1 cellular context compared by ENCODE assay signal in the genomic region with DNA sequence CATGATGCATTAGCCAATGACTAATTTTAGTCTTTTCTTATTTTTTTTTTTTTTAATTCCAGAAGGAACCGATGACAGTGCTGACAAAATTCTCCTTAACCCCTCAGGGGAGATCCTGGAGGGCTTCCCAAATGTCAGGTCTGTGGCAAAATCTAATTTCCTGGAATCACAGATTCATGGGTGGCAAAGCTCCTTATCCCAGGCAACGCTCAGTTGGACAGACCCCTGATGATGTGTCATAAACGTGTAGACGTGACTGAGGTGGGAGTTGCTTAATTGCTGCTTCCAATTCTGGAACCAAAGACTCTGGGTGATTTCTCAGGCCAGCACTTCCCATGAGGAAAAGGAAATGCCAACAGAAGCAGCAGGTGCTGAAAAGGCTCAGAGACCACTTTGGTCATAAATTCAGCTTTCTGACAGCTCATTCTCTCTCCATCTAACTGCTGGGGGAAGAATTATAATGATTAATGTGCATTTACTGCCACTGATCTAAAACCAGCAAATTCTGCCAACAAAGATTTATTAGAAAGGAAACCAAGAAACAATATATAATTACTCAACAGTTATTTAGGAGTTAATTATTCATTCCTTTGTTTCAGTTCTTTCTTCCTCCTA.
TF ChIP-seq lines count a peak whose summit lies in the region.

No MANE protein-coding gene starts in this region.

TF ChIP-seq in GM12878, 131 proteins besides CTCF, POLR2A, EP300 and RAD21 (continued from another document):
- TF ChIP-seq, protein P1, sequence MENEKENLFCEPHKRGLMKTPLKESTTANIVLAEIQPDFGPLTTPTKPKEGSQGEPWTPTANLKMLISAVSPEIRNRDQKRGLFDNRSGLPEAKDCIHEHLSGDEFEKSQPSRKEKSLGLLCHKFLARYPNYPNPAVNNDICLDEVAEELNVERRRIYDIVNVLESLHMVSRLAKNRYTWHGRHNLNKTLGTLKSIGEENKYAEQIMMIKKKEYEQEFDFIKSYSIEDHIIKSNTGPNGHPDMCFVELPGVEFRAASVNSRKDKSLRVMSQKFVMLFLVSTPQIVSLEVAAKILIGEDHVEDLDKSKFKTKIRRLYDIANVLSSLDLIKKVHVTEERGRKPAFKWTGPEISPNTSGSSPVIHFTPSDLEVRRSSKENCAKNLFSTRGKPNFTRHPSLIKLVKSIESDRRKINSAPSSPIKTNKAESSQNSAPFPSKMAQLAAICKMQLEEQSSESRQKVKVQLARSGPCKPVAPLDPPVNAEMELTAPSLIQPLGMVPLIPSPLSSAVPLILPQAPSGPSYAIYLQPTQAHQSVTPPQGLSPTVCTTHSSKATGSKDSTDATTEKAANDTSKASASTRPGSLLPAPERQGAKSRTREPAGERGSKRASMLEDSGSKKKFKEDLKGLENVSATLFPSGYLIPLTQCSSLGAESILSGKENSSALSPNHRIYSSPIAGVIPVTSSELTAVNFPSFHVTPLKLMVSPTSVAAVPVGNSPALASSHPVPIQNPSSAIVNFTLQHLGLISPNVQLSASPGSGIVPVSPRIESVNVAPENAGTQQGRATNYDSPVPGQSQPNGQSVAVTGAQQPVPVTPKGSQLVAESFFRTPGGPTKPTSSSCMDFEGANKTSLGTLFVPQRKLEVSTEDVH (IDR thresholded peaks at IDR 0.05; ENCODE audit: low read depth, partially characterized antibody): no peak
- TF ChIP-seq, protein P2, sequence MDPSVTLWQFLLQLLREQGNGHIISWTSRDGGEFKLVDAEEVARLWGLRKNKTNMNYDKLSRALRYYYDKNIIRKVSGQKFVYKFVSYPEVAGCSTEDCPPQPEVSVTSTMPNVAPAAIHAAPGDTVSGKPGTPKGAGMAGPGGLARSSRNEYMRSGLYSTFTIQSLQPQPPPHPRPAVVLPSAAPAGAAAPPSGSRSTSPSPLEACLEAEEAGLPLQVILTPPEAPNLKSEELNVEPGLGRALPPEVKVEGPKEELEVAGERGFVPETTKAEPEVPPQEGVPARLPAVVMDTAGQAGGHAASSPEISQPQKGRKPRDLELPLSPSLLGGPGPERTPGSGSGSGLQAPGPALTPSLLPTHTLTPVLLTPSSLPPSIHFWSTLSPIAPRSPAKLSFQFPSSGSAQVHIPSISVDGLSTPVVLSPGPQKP (IDR thresholded peaks at IDR 0.05; ENCODE audit: low read depth, low read length): no peak
- TF ChIP-seq KDM1A (IDR thresholded peaks at IDR 0.05; ENCODE audit: borderline replicate concordance): no peak
- no peak for TF ChIP-seq SUPT20H (IDR thresholded peaks at IDR 0.05; ENCODE audit: borderline replicate concordance, control insufficient read depth, low read depth, low read length)
- TF ChIP-seq, protein P3, sequence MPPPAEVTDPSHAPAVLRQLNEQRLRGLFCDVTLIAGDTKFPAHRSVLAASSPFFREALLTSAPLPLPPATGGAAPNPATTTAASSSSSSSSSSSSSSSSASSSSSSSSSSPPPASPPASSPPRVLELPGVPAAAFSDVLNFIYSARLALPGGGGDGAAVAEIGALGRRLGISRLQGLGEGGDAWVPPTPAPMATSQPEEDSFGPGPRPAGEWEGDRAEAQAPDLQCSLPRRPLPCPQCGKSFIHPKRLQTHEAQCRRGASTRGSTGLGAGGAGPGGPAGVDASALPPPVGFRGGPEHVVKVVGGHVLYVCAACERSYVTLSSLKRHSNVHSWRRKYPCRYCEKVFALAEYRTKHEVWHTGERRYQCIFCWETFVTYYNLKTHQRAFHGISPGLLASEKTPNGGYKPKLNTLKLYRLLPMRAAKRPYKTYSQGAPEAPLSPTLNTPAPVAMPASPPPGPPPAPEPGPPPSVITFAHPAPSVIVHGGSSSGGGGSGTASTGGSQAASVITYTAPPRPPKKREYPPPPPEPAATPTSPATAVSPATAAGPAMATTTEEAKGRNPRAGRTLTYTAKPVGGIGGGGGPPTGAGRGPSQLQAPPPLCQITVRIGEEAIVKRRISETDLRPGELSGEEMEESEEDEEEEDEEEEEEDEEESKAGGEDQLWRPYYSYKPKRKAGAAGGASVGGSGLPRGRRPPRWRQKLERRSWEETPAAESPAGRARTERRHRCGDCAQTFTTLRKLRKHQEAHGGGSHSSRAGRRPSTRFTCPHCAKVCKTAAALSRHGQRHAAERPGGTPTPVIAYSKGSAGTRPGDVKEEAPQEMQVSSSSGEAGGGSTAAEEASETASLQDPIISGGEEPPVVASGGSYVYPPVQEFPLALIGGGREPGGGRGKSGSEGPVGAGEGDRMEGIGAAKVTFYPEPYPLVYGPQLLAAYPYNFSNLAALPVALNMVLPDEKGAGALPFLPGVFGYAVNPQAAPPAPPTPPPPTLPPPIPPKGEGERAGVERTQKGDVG (CRISPR knock-in tag; IDR thresholded peaks at IDR 0.05): no peak
- TF ChIP-seq KAT2A (conservative IDR thresholded peaks at IDR 0.05; ENCODE audit: control insufficient read depth, low read depth, low read length): no peak
- TF ChIP-seq MTA3 (IDR thresholded peaks at IDR 0.05; ENCODE audit: borderline replicate concordance, low read length): no peak
- TF ChIP-seq POLR2AphosphoS2 (IDR thresholded peaks at IDR 0.05; ENCODE audit: low read depth, low read length): no peak
- TF ChIP-seq, protein P4, sequence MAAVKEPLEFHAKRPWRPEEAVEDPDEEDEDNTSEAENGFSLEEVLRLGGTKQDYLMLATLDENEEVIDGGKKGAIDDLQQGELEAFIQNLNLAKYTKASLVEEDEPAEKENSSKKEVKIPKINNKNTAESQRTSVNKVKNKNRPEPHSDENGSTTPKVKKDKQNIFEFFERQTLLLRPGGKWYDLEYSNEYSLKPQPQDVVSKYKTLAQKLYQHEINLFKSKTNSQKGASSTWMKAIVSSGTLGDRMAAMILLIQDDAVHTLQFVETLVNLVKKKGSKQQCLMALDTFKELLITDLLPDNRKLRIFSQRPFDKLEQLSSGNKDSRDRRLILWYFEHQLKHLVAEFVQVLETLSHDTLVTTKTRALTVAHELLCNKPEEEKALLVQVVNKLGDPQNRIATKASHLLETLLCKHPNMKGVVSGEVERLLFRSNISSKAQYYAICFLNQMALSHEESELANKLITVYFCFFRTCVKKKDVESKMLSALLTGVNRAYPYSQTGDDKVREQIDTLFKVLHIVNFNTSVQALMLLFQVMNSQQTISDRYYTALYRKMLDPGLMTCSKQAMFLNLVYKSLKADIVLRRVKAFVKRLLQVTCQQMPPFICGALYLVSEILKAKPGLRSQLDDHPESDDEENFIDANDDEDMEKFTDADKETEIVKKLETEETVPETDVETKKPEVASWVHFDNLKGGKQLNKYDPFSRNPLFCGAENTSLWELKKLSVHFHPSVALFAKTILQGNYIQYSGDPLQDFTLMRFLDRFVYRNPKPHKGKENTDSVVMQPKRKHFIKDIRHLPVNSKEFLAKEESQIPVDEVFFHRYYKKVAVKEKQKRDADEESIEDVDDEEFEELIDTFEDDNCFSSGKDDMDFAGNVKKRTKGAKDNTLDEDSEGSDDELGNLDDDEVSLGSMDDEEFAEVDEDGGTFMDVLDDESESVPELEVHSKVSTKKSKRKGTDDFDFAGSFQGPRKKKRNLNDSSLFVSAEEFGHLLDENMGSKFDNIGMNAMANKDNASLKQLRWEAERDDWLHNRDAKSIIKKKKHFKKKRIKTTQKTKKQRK (IDR thresholded peaks at IDR 0.05; ENCODE audit: low read depth, low read length): no peak
- no peak for TF ChIP-seq NFIC (IDR thresholded peaks at IDR 0.05; ENCODE audit: low read depth, low read length)
- TF ChIP-seq, protein P5, sequence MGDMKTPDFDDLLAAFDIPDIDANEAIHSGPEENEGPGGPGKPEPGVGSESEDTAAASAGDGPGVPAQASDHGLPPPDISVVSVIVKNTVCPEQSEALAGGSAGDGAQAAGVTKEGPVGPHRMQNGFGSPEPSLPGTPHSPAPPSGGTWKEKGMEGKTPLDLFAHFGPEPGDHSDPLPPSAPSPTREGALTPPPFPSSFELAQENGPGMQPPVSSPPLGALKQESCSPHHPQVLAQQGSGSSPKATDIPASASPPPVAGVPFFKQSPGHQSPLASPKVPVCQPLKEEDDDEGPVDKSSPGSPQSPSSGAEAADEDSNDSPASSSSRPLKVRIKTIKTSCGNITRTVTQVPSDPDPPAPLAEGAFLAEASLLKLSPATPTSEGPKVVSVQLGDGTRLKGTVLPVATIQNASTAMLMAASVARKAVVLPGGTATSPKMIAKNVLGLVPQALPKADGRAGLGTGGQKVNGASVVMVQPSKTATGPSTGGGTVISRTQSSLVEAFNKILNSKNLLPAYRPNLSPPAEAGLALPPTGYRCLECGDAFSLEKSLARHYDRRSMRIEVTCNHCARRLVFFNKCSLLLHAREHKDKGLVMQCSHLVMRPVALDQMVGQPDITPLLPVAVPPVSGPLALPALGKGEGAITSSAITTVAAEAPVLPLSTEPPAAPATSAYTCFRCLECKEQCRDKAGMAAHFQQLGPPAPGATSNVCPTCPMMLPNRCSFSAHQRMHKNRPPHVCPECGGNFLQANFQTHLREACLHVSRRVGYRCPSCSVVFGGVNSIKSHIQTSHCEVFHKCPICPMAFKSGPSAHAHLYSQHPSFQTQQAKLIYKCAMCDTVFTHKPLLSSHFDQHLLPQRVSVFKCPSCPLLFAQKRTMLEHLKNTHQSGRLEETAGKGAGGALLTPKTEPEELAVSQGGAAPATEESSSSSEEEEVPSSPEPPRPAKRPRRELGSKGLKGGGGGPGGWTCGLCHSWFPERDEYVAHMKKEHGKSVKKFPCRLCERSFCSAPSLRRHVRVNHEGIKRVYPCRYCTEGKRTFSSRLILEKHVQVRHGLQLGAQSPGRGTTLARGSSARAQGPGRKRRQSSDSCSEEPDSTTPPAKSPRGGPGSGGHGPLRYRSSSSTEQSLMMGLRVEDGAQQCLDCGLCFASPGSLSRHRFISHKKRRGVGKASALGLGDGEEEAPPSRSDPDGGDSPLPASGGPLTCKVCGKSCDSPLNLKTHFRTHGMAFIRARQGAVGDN (IDR thresholded peaks at IDR 0.05): no peak
- TF ChIP-seq ESRRA (IDR thresholded peaks at IDR 0.05; ENCODE audit: low read length): no peak
